In the genomic region with DNA sequence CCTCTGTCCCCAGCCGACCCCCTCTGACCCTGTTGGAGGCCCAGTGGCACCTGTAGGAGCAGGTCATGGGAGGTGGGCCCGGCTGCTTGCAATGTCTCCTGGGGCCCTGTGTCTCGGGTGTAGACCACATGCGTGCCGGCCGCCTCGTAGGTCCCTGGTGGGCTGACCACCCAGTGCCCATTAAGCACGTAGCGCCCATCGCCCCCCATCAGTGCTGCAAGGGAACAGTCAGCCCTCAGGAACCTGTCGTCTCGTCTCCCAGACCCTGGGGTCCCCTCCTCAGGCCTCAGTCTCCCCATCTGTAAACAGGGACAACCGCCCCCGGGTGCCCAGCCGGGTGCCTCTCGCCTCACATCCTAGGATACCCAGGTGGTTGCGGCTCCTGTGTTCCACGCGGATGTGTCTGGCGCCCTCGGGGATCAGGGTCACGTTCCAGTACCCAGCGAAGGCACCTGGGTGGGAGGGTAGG, we compare ENCODE assay signal across 6 cellular contexts. TPM values are rescaled to one million over a fixed set of nuclear protein-coding genes. Genes with fewer than 3 reads are reported as not detected.
DNase-seq lines count a peak whose midpoint lies in the region; ATAC-seq and TF ChIP-seq lines count a peak whose summit lies in the region.

No MANE protein-coding gene starts in this region.

- H3K27ac ChIP-seq in cardiac muscle cell: peak overlapping the region; percentile 90
- no peak overlapping the region for H3K27ac ChIP-seq in iPS-18a (ENCODE audit: low read length)
- peak overlapping the region; percentile 59 to 87 (median 69) for H3K27ac ChIP-seq in upper lobe of left lung

- peaks cover 21% of the 10 kb centered on the region for H3K27me3 ChIP-seq in cardiac muscle cell
- H3K27me3 ChIP-seq in iPS-18a (ENCODE audit: control insufficient read depth, insufficient read depth, low read length): peaks cover 59% of the 10 kb centered on the region
- H3K27me3 ChIP-seq in upper lobe of left lung: peaks cover 0 to 29% (median 10%) of the 10 kb centered on the region in 4 donors

- no peaks in the 10 kb centered on the region for H3K36me3 ChIP-seq in cardiac muscle cell
- no peaks in the 10 kb centered on the region for H3K36me3 ChIP-seq in iPS-18a (ENCODE audit: control insufficient read depth, low read depth, low read length)
- H3K36me3 ChIP-seq in upper lobe of left lung: no peaks in the 10 kb centered on the region

- no peak overlapping the region for H3K4me3 ChIP-seq in cardiac muscle cell
- H3K4me3 ChIP-seq in iPS-18a (ENCODE audit: low read length): peak overlapping the region; percentile 70
- peak overlapping the region in 2 of 4 donors; percentile 46 for H3K4me3 ChIP-seq in upper lobe of left lung

- H3K4me1 ChIP-seq in cardiac muscle cell (ENCODE audit: low read depth) (no peaks in the 10 kb centered on the region), iPS-18a (ENCODE audit: control insufficient read depth, low read depth, low read length) (no peaks in the 10 kb centered on the region), upper lobe of left lung (peaks cover 9 to 25% (median 20%) of the 10 kb centered on the region in 4 donors)

- TF ChIP-seq EP300 in upper lobe of left lung (IDR thresholded peaks at IDR 0.05): no peak

- H3K9ac ChIP-seq in iPS-18a (ENCODE audit: low read length): no peak overlapping the region

- WGBS in upper lobe of left lung, 2 donors: 69 to 76% methylated on average over 7 to 22 of the region's 23 CpGs

- no peak for TF ChIP-seq POLR2A in upper lobe of left lung (IDR thresholded peaks at IDR 0.05)

- DNase-seq in cardiac muscle cell (ENCODE audit: low read depth in 1 of 2, low spot score in 1 of 2) (no peak), Right ventricle myocardium superior (no peak), upper lobe of left lung (no peak), OCI-M1 (lab: John Stamatoyannopoulos, UW) (no peak)

- H3K9me3 ChIP-seq in cardiac muscle cell (ENCODE audit: low read depth): no peaks in the 10 kb centered on the region
- no peaks in the 10 kb centered on the region for H3K9me3 ChIP-seq in iPS-18a (ENCODE audit: control insufficient read depth, low read depth, low read length)
- H3K9me3 ChIP-seq in upper lobe of left lung: peaks cover 0 to 4% (median 0%) of the 10 kb centered on the region in 4 donors

- intact Hi-C loops in Right ventricle myocardium superior (cut with DNase I): no loop called here

- ATAC-seq in Right ventricle myocardium superior (ENCODE audit: poor library complexity) (no peak), upper lobe of left lung (ENCODE audit: low FRiP score in 2 of 2) (no peak), HG03460 (IDR thresholded peaks at IDR 0.05; ENCODE audit: unreplicated experiment) (no peak)

- TF ChIP-seq CTCF in cardiac muscle cell (IDR thresholded peaks at IDR 0.05; ENCODE audit: low read depth, low read length): no peak
- no peak for TF ChIP-seq CTCF in upper lobe of left lung (IDR thresholded peaks at IDR 0.05)

RNA-seq across cellular contexts. Expression of gene ADAMTSL5, which starts 5.6 kb away (rescaled TPM):
- total RNA-seq in cardiac muscle cell (3.9 and 5.7 TPM in 2 replicates), Right ventricle myocardium superior (22.5 TPM), upper lobe of left lung (10 to 100 TPM in 1 of 6 donors, 1 to 10 TPM in 4, under 1 TPM in 1; 0.89 to 11.5 (median 4.9) TPM)
- polyA plus RNA-seq in cardiac muscle cell: 4.9 and 8.6 TPM in 2 replicates

RNA-seq across cellular contexts. Expression of gene REEP6, which starts 16.2 kb away (rescaled TPM):
- total RNA-seq in cardiac muscle cell (52.7 and 72.5 TPM in 2 replicates), Right ventricle myocardium superior (1.1 TPM), upper lobe of left lung (1 to 10 TPM; 2.0 to 7.8 (median 3.1) TPM)
- polyA plus RNA-seq in cardiac muscle cell: 74.7 and 99.8 TPM in 2 replicates

RNA-seq across cellular contexts. Expression of gene PLK5, which starts 16.7 kb away (rescaled TPM):
- total RNA-seq in cardiac muscle cell: 0.04 and 1.2 TPM in 2 replicates
- polyA plus RNA-seq in cardiac muscle cell: 0.54 and 0.87 TPM in 2 replicates
- not detected for total RNA-seq in Right ventricle myocardium superior
- total RNA-seq in upper lobe of left lung: not detected

RNA-seq across cellular contexts. Expression of gene PCSK4, which starts 17.1 kb away (rescaled TPM):
- total RNA-seq in cardiac muscle cell: 11.2 and 28.6 TPM in 2 replicates
- polyA plus RNA-seq in cardiac muscle cell: 9.6 and 19.2 TPM in 2 replicates
- 1.4 TPM for total RNA-seq in Right ventricle myocardium superior
- total RNA-seq in upper lobe of left lung: 10 to 100 TPM in 2 of 6 donors, 1 to 10 TPM in 4; 2.7 to 47.1 (median 6.8) TPM

RNA-seq across cellular contexts. Expression of gene C19orf25, which starts 28.2 kb away (rescaled TPM):
- 52.4 and 81.5 TPM in 2 replicates for total RNA-seq in cardiac muscle cell
- 56.9 and 84.9 TPM in 2 replicates for polyA plus RNA-seq in cardiac muscle cell
- 18.3 TPM for total RNA-seq in Right ventricle myocardium superior
- 10 to 100 TPM; 27.2 to 82.8 (median 37.5) TPM for total RNA-seq in upper lobe of left lung
